8 cellular contexts compared by ENCODE assay signal in genomic region chr12:108560321-108560721, GRCh38. TPM values are rescaled to one million over a fixed set of nuclear protein-coding genes. Genes with fewer than 3 reads are reported as not detected.
A peak's percentile ranks its signal among the peaks of the same experiment; 100 is the strongest.
DNase-seq lines count a peak whose midpoint lies in the region; ATAC-seq and TF ChIP-seq lines count a peak whose summit lies in the region.

No MANE protein-coding gene starts in this region.

- H2AFZ ChIP-seq in MM.1S (ENCODE audit: low read length) = no peak overlapping the region

- peak overlapping the region; percentile 98 for H3K9ac ChIP-seq in MM.1S (ENCODE audit: low read length)

- H3K27ac ChIP-seq in C4-2B (peak overlapping the region; percentile 92), MM.1S (ENCODE audit: low read length) (peak overlapping the region; percentile 84)

- peaks cover 38% of the 10 kb centered on the region for H3F3A ChIP-seq in MM.1S (ENCODE audit: insufficient read depth, low read length)

- no peaks in the 10 kb centered on the region for H3K27me3 ChIP-seq in MM.1S (replicated peaks; ENCODE audit: insufficient read depth, low read length)

- DNase-seq in MM.1S (no peak), choroid plexus epithelial cell (ENCODE audit: low read depth) (peak; percentile 90), myocyte (ENCODE audit: low read depth) (peak; percentile 15), NCI-H748 (lab: John Stamatoyannopoulos, UW; ENCODE audit: unreplicated experiment) (no peak), GOT3 (lab: John Stamatoyannopoulos, UW) (no peak)
- DNase-seq in activated effector memory CD4-positive, alpha-beta T cell treated with Interleukin-2 at 50 U/mL for 16 hours = no peak

- no peaks in the 10 kb centered on the region for H3K9me3 ChIP-seq in MM.1S (replicated peaks; ENCODE audit: insufficient read depth, low read length)

- H3K4me3 ChIP-seq in MM.1S (ENCODE audit: low read length) (peak overlapping the region; percentile 98), choroid plexus epithelial cell (ENCODE audit: low read depth, low read length) (peak overlapping the region; percentile 81)

- H3K79me2 ChIP-seq in MM.1S (ENCODE audit: low read length) = peaks cover 90% of the 10 kb centered on the region

- H3K4me1 ChIP-seq in MM.1S (ENCODE audit: low read length) = peaks cover 25% of the 10 kb centered on the region

- peaks cover 30% of the 10 kb centered on the region for H4K20me1 ChIP-seq in MM.1S (ENCODE audit: insufficient read depth, low read length)

- no peaks in the 10 kb centered on the region; the same call in 1 of the 2 replicates for H3K36me3 ChIP-seq in MM.1S (replicated peaks; ENCODE audit: insufficient read depth, low read length)

- H3K4me2 ChIP-seq in MM.1S (ENCODE audit: low read depth, low read length) = peak overlapping the region; percentile 96

- ATAC-seq in HG03196 (IDR thresholded peaks at IDR 0.05; ENCODE audit: unreplicated experiment) = no peak

- TF ChIP-seq CTCF in C4-2B (conservative IDR thresholded peaks at IDR 0.05) = no peak
- TF ChIP-seq CTCF in MM.1S (IDR thresholded peaks at IDR 0.05; ENCODE audit: low read length) = no peak
- TF ChIP-seq CTCF in choroid plexus epithelial cell (conservative IDR thresholded peaks at IDR 0.05; ENCODE audit: low read depth, low read length) = no peak

- no peaks in the 10 kb centered on the region for H3K9me2 ChIP-seq in MM.1S (replicated peaks; ENCODE audit: insufficient read depth, low read length)

RNA-seq across cellular contexts. Expression of gene SART3, which starts 0.7 kb away (rescaled TPM):
- total RNA-seq in myocyte = 39.6 and 43.0 TPM in 2 replicates
- polyA plus RNA-seq in myocyte (2012) = 30.4 TPM

RNA-seq across cellular contexts. Expression of gene ISCU, which starts 2.1 kb away (rescaled TPM):
- 129 and 149 TPM in 2 replicates for total RNA-seq in myocyte
- 188 TPM for polyA plus RNA-seq in myocyte (2012)

RNA-seq across cellular contexts. Expression of gene TMEM119, which starts 37.6 kb away (rescaled TPM):
- total RNA-seq in myocyte = 34.4 and 55.5 TPM in 2 replicates
- polyA plus RNA-seq in myocyte (2012) = 50.8 TPM

RNA-seq across cellular contexts. Expression of gene FICD, which starts 45.2 kb away (rescaled TPM):
- 3.9 and 4.7 TPM in 2 replicates for total RNA-seq in myocyte
- polyA plus RNA-seq in myocyte (2012) = 10.4 TPM

Comparison
In these comparisons a context has a peak if more than half of its experiments do, and no peak if none do; other contexts are left out.
1. DNase-seq: peak in choroid plexus epithelial cell (single experiment) and myocyte (single experiment); none in MM.1S (single experiment), NCI-H748 (single experiment), GOT3 (single experiment) and activated effector memory CD4-positive, alpha-beta T cell treated with Interleukin-2 at 50 U/mL for 16 hours (single experiment).